14 cellular contexts compared by ENCODE assay signal in genomic region chr5:150653145-150653761, GRCh38. TPM values are rescaled to one million over a fixed set of nuclear protein-coding genes. Genes with fewer than 3 reads are reported as not detected.
DNase-seq lines count a peak whose midpoint lies in the region; ATAC-seq, FAIRE-seq and TF ChIP-seq lines count a peak whose summit lies in the region.
"Had no signal": no experiment of that assay in that cellular context is flagged by ENCODE, and none has a peak within 500 bp of the region (broad histone marks: within the 10 kb centered on the region; RNA-seq: fewer than 3 reads in every experiment).

No MANE protein-coding gene starts in this region.

- peak; percentile 72 for TF ChIP-seq CTCF in astrocyte of the cerebellum (IDR thresholded peaks at IDR 0.05; ENCODE audit: low read depth, low read length, missing control alignments)
- peak; percentile 18 for TF ChIP-seq CTCF in foreskin keratinocyte (conservative IDR thresholded peaks at IDR 0.05)

- H3K27me3 ChIP-seq in foreskin keratinocyte (no peaks in the 10 kb centered on the region), stomach smooth muscle (ENCODE audit: control insufficient read depth in 1 of 2, insufficient read depth in 2 of 2, low read length in 2 of 2) (no peaks in the 10 kb centered on the region)

- in situ Hi-C loops in astrocyte of the cerebellum (cut with HindIII; ENCODE audit: low sequenced_read_pairs), result loop anchor here (25.0 kb wide), 1 partner anchor 191 kb away; no protein-coding TSS in a partner anchor

- FAIRE-seq in H54 (lab: Jason Lieb, UNC), result no peak

- H3K27ac Mint-ChIP-seq in activated T-helper 17 cell treated with anti-CD3 and anti-CD28 coated beads, Interleukin-2, amount 50 U/mL, for 72 hours, result no peak overlapping the region
- H3K27ac Mint-ChIP-seq: dendritic cell treated with granulocyte-macrophage colony-stimulating factor and Interleukin-4, amounts not matched to agents 40 ng/mL and 50 ng/mL, for 4 days had no signal

- no peak for ATAC-seq in foreskin keratinocyte
- ATAC-seq in activated T-helper 17 cell treated with anti-CD3 and anti-CD28 coated beads, Interleukin-2, amount 50 U/mL, for 72 hours (replicated peaks), result no peak

- H3K27ac ChIP-seq in foreskin keratinocyte (no peak overlapping the region), stomach smooth muscle (ENCODE audit: low read length) (peak overlapping the region; percentile 3)
- H3K27ac ChIP-seq: KMS-11, neutrophil had no signal

- no peaks in the 10 kb centered on the region for H3K4me1 ChIP-seq in foreskin keratinocyte
- peaks cover 58% of the 10 kb centered on the region for H3K4me1 ChIP-seq in stomach smooth muscle (ENCODE audit: control insufficient read depth, insufficient read depth, low read length)

- H3K36me3 Mint-ChIP-seq in activated T-helper 17 cell treated with anti-CD3 and anti-CD28 coated beads, Interleukin-2, amount 50 U/mL, for 72 hours (ENCODE audit: low read depth), result no peaks in the 10 kb centered on the region

- no peaks in the 10 kb centered on the region for H3K27me3 Mint-ChIP-seq in activated T-helper 17 cell treated with anti-CD3 and anti-CD28 coated beads, Interleukin-2, amount 50 U/mL, for 72 hours

- TF ChIP-seq POLR2A in H54 (IDR thresholded peaks at IDR 0.05; ENCODE audit: low read depth, low read length), result no peak

- H3K9me3 ChIP-seq in stomach smooth muscle (ENCODE audit: control insufficient read depth in 2 of 2, low read length in 2 of 2), result no peaks in the 10 kb centered on the region
- H3K9me3 ChIP-seq: neutrophil had no signal

- no peaks in the 10 kb centered on the region for H3K9me3 Mint-ChIP-seq in activated T-helper 17 cell treated with anti-CD3 and anti-CD28 coated beads, Interleukin-2, amount 50 U/mL, for 72 hours
- H3K9me3 Mint-ChIP-seq: dendritic cell treated with granulocyte-macrophage colony-stimulating factor and Interleukin-4, amounts not matched to agents 40 ng/mL and 50 ng/mL, for 4 days had no signal

- H3K4me1 Mint-ChIP-seq in activated T-helper 17 cell treated with anti-CD3 and anti-CD28 coated beads, Interleukin-2, amount 50 U/mL, for 72 hours, result no peaks in the 10 kb centered on the region

- H3K4me3 Mint-ChIP-seq in activated T-helper 17 cell treated with anti-CD3 and anti-CD28 coated beads, Interleukin-2, amount 50 U/mL, for 72 hours, result no peak overlapping the region
- H3K4me3 Mint-ChIP-seq: dendritic cell treated with granulocyte-macrophage colony-stimulating factor and Interleukin-4, amounts not matched to agents 40 ng/mL and 50 ng/mL, for 4 days had no signal

- peaks cover 6 to 19% of the 10 kb centered on the region in 2 donors for H3K36me3 ChIP-seq in stomach smooth muscle (ENCODE audit: control insufficient read depth in 2 of 2, insufficient read depth in 2 of 2, low read length in 2 of 2)
- H3K36me3 ChIP-seq: neutrophil had no signal

- DNase-seq in H54 (ENCODE audit: insufficient read length, low spot score) (peak; percentile 56), astrocyte of the cerebellum (ENCODE audit: low read depth) (no peak), foreskin keratinocyte (no peak), NOMO-1 (lab: John Stamatoyannopoulos, UW; ENCODE audit: unreplicated experiment in 2 of 2) (no peak)
- DNase-seq in NK-92 treated with Interleukin-12 subunit alpha and Interleukin-12 subunit beta, amount 100 ng/mL, for 24 hours (lab: John Stamatoyannopoulos, UW), result no peak
- no peak for DNase-seq in stimulated activated CD4-positive, alpha-beta T cell treated with anti-CD3 and anti-CD28 coated beads, Interleukin-4, amount 100 ng/mL, for 4 hours
- DNase-seq: activated CD4-positive, CD25-positive, alpha-beta regulatory T cell treated with anti-CD3 and anti-CD28 coated beads, Interleukin-2, amount 50 U/mL, for 72 hours; DMS79 treated with DMSO at 0.1 percent for 48 hours; stimulated activated CD4-positive, alpha-beta T cell treated with anti-CD3 and anti-CD28 coated beads, Interleukin-2, amount 100 ng/mL, for 24 hours had no signal

- H3K4me3 ChIP-seq in astrocyte of the cerebellum (ENCODE audit: low read depth, low read length) (no peak overlapping the region), stomach smooth muscle (ENCODE audit: low read length in 2 of 2) (peak overlapping the region in 1 of 2 donors; percentile 8)

- H3K9ac ChIP-seq in stomach smooth muscle (ENCODE audit: low read length in 2 of 2), result peak overlapping the region; percentile 0 to 9
- H3K9ac ChIP-seq: KMS-11 had no signal

RNA-seq across cellular contexts. Expression of gene MYOZ3, which starts 7.8 kb away (rescaled TPM):
- total RNA-seq in foreskin keratinocyte, result 0.34 and 0.53 TPM in 2 replicates
- 0.33 and 0.35 TPM in 2 replicates for polyA plus RNA-seq in foreskin keratinocyte
- total RNA-seq in activated T-helper 17 cell treated with anti-CD3 and anti-CD28 coated beads, Interleukin-2, amount 50 U/mL, for 72 hours, result under 1 TPM; 0.06 to 0.21 TPM

RNA-seq across cellular contexts. Expression of gene SYNPO, which starts 12.8 kb away (rescaled TPM):
- total RNA-seq in foreskin keratinocyte, result 8.8 and 10.1 TPM in 2 replicates
- polyA plus RNA-seq in foreskin keratinocyte, result 6.9 and 7.0 TPM in 2 replicates
- total RNA-seq in activated T-helper 17 cell treated with anti-CD3 and anti-CD28 coated beads, Interleukin-2, amount 50 U/mL, for 72 hours, result under 1 TPM; 0.04 to 0.37 TPM

RNA-seq across cellular contexts. Expression of gene RBM22, which starts 47.6 kb away (rescaled TPM):
- total RNA-seq in foreskin keratinocyte, result 43.2 and 47.2 TPM in 2 replicates
- 29.0 and 33.9 TPM in 2 replicates for polyA plus RNA-seq in foreskin keratinocyte
- total RNA-seq in activated T-helper 17 cell treated with anti-CD3 and anti-CD28 coated beads, Interleukin-2, amount 50 U/mL, for 72 hours, result 10 to 100 TPM; 60.3 to 61.5 TPM
